Comparison of ENCODE assay signal across 9 cellular contexts in the genomic region with DNA sequence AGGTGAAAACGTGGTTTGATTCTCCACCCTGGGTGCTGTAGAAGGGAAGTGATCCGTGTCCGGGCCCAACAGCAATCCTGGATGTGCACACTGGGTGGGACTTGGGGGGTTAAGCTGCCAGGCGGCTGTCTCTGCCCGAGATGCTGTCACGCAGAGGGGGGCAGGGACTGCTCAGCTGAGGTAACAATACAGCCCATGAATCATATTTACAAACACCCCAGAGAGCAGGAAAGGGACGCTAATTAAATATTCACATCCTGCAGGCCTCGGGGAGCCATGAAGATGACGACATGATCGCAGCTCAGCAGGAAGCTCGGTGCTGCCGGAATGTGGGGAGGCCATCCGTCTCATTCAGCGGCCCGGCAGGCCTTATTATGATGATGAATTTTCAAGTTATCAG. TPM values are rescaled to one million over a fixed set of nuclear protein-coding genes. Genes with fewer than 3 reads are reported as not detected.
DNase-seq lines count a peak whose midpoint lies in the region; ATAC-seq and TF ChIP-seq lines count a peak whose summit lies in the region.
"Had no signal": no experiment of that assay in that cellular context is flagged by ENCODE, and none has a peak within 500 bp of the region (broad histone marks: within the 10 kb centered on the region; RNA-seq: fewer than 3 reads in every experiment).

No MANE protein-coding gene starts in this region.

- peak; percentile 41 for DNase-seq in DMS53 treated with DMSO at 0.1 percent for 48 hours (lab: John Stamatoyannopoulos, UW; ENCODE audit: unreplicated experiment)
- DNase-seq in NCI-H146 (lab: John Stamatoyannopoulos, UW): peak; percentile 88
- DNase-seq in brain pericyte (ENCODE audit: low read depth, low spot score): peak; percentile 69
- DNase-seq in mesothelial cell of epicardium (ENCODE audit: low spot score in 2 of 2, unreplicated experiment in 2 of 2): no peak
- DNase-seq in Calu3: no peak
- DNase-seq: stimulated activated naive B cell treated with anti-CD40 and anti-IgM and Interleukin-4, amounts not matched to agents 10 μg/mL and 1 μg/mL and 100 μg/mL, for 72 hours had no signal

- H3K36me3 Mint-ChIP-seq in mesothelial cell of epicardium (no peaks in the 10 kb centered on the region), Calu3 (ENCODE audit: insufficient read depth, unreplicated experiment) (peaks cover 5% of the 10 kb centered on the region)
- H3K36me3 Mint-ChIP-seq: stimulated activated naive B cell treated with anti-CD40 and anti-IgM and Interleukin-4, amounts not matched to agents 10 μg/mL and 1 μg/mL and 100 μg/mL, for 72 hours had no signal

- BruUV-seq in Calu3 (replicated peaks; lab: Mats Ljungman, UMichigan): no TSS peak

- CTCF ChIA-PET in Calu3 (lab: Charles Lee): no interaction called here

- H3K4me1 Mint-ChIP-seq in mesothelial cell of epicardium (peaks cover 49% of the 10 kb centered on the region), Calu3 (ENCODE audit: low read depth, unreplicated experiment) (peaks cover 7% of the 10 kb centered on the region)
- H3K4me1 Mint-ChIP-seq: stimulated activated naive B cell treated with anti-CD40 and anti-IgM and Interleukin-4, amounts not matched to agents 10 μg/mL and 1 μg/mL and 100 μg/mL, for 72 hours had no signal

- peak overlapping the region; percentile 72 for H3K27ac Mint-ChIP-seq in mesothelial cell of epicardium
- no peak overlapping the region for H3K27ac Mint-ChIP-seq in Calu3 (ENCODE audit: unreplicated experiment)
- H3K27ac Mint-ChIP-seq: stimulated activated naive B cell treated with anti-CD40 and anti-IgM and Interleukin-4, amounts not matched to agents 10 μg/mL and 1 μg/mL and 100 μg/mL, for 72 hours had no signal

- H3K27me3 Mint-ChIP-seq in mesothelial cell of epicardium (ENCODE audit: low read depth) (peaks cover 2% of the 10 kb centered on the region), Calu3 (ENCODE audit: unreplicated experiment) (peaks cover 27% of the 10 kb centered on the region)

- ATAC-seq in HG03571 (IDR thresholded peaks at IDR 0.05; ENCODE audit: unreplicated experiment) (no peak), HG03378 (IDR thresholded peaks at IDR 0.05; ENCODE audit: unreplicated experiment) (no peak), HG02642 (IDR thresholded peaks at IDR 0.05; ENCODE audit: poor library complexity, unreplicated experiment) (no peak)
- ATAC-seq: stimulated activated naive B cell treated with anti-CD40 and anti-IgM and Interleukin-4, amounts not matched to agents 10 μg/mL and 1 μg/mL and 100 μg/mL, for 72 hours had no signal

- intact Hi-C loops in Calu3 (cut with micrococcal nuclease; ENCODE audit: unreplicated experiment): no loop called here

- H3K9me3 Mint-ChIP-seq in mesothelial cell of epicardium: no peaks in the 10 kb centered on the region
- H3K9me3 Mint-ChIP-seq in Calu3 (ENCODE audit: low read depth, unreplicated experiment): no peaks in the 10 kb centered on the region
- H3K9me3 Mint-ChIP-seq: stimulated activated naive B cell treated with anti-CD40 and anti-IgM and Interleukin-4, amounts not matched to agents 10 μg/mL and 1 μg/mL and 100 μg/mL, for 72 hours had no signal

- H3K4me3 Mint-ChIP-seq in mesothelial cell of epicardium (no peak overlapping the region), Calu3 (ENCODE audit: low read depth, unreplicated experiment) (no peak overlapping the region)
- H3K4me3 Mint-ChIP-seq: stimulated activated naive B cell treated with anti-CD40 and anti-IgM and Interleukin-4, amounts not matched to agents 10 μg/mL and 1 μg/mL and 100 μg/mL, for 72 hours had no signal

- TF ChIP-seq CTCF in mesothelial cell of epicardium (IDR thresholded peaks at IDR 0.05; ENCODE audit: unreplicated experiment) (no peak), Calu3 (IDR thresholded peaks at IDR 0.05; ENCODE audit: unreplicated experiment) (no peak)

RNA-seq across cellular contexts. Expression of gene CRABP1, which starts 17.9 kb away (rescaled TPM):
- total RNA-seq in mesothelial cell of epicardium (144 to 156 TPM (median 155 TPM) in 3 replicates), Calu3 (2022) (0.51 TPM in 1 of 2 replicates, not detected in the other)

RNA-seq across cellular contexts. Expression of gene SKIC8, which starts 22.8 kb away (rescaled TPM):
- total RNA-seq in mesothelial cell of epicardium (51.2 to 55.1 TPM (median 54.8 TPM) in 3 replicates), Calu3 (2022) (67.8 and 72.8 TPM in 2 replicates)

RNA-seq across cellular contexts. Expression of gene DNAJA4, which starts 57.9 kb away (rescaled TPM):
- total RNA-seq in mesothelial cell of epicardium (0.13 to 0.18 TPM in 2 of 3 replicates, not detected in the other), Calu3 (2022) (52.1 and 53.6 TPM in 2 replicates)

Comparison
In these comparisons a context has a peak if more than half of its experiments do, and no peak if none do; other contexts are left out.
1. DNase-seq: peak in DMS53 treated with DMSO at 0.1 percent for 48 hours (single experiment), NCI-H146 (single experiment) and brain pericyte (single experiment); none in mesothelial cell of epicardium (0 of 2) and Calu3 (single experiment).
2. RNA of gene CRABP1, which starts 17.9 kb away (total RNA-seq): 144 to 156 TPM in mesothelial cell of epicardium; 0.51 TPM in Calu3; every median in the first group is over 10 times any median in the second.
3. RNA of gene DNAJA4, which starts 57.9 kb away (total RNA-seq): 52.1 to 53.6 TPM in Calu3; 0.13 to 0.18 TPM in mesothelial cell of epicardium; every median in the first group is over 10 times any median in the second.